ENCODE assay signal across 1 cellular context in the genomic region with DNA sequence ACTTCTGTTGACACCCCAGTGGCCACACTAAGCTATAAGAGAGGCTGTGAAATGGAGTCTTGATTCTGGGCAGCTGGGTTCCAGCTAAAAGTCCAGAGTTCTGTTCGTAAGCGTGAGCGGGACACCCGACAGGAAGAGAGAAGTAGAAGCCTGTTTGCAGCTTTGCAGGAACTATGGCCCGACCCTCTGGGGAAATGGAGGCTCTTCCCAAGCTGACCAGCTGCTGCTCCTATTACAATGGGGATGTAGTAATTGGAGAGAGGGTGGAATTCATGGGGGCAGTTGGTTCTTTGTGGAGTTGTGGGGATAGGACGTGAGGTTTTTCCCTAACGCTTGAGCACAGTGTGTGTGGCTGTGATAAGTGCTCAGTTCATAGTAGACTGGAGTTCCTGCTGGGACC.
TF ChIP-seq lines count a peak whose summit lies in the region.

No MANE protein-coding gene starts in this region.

TF ChIP-seq in K562, 482 proteins besides CTCF, POLR2A, EP300 and RAD21:
- TF ChIP-seq SMAD4 (CRISPR knock-in tag; conservative IDR thresholded peaks at IDR 0.05) (no peak), ZNF175 (CRISPR knock-in tag; IDR thresholded peaks at IDR 0.05; ENCODE audit: low read depth) (no peak), ZKSCAN1 (IDR thresholded peaks at IDR 0.05; ENCODE audit: low read depth, low read length) (no peak), SMAD1 (IDR thresholded peaks at IDR 0.05; ENCODE audit: low read depth, low read length, partially characterized antibody) (no peak), FOXP1 (CRISPR knock-in tag; IDR thresholded peaks at IDR 0.05) (no peak), STAT5B (CRISPR knock-in tag; IDR thresholded peaks at IDR 0.05) (no peak), ZNF696 (CRISPR knock-in tag; conservative IDR thresholded peaks at IDR 0.05) (no peak), HEY1 (CRISPR knock-in tag; IDR thresholded peaks at IDR 0.05; ENCODE audit: borderline replicate concordance) (no peak), STAT5A (IDR thresholded peaks at IDR 0.05; ENCODE audit: borderline replicate concordance, low read length) (no peak), GATAD2A (IDR thresholded peaks at IDR 0.05) (no peak), CEBPG (CRISPR knock-in tag; IDR thresholded peaks at IDR 0.05) (no peak), CEBPG (tag; conservative IDR thresholded peaks at IDR 0.05 in 1 of 2, IDR thresholded peaks at IDR 0.05 in 1 of 2) (no peak)
- TF ChIP-seq, protein P1, sequence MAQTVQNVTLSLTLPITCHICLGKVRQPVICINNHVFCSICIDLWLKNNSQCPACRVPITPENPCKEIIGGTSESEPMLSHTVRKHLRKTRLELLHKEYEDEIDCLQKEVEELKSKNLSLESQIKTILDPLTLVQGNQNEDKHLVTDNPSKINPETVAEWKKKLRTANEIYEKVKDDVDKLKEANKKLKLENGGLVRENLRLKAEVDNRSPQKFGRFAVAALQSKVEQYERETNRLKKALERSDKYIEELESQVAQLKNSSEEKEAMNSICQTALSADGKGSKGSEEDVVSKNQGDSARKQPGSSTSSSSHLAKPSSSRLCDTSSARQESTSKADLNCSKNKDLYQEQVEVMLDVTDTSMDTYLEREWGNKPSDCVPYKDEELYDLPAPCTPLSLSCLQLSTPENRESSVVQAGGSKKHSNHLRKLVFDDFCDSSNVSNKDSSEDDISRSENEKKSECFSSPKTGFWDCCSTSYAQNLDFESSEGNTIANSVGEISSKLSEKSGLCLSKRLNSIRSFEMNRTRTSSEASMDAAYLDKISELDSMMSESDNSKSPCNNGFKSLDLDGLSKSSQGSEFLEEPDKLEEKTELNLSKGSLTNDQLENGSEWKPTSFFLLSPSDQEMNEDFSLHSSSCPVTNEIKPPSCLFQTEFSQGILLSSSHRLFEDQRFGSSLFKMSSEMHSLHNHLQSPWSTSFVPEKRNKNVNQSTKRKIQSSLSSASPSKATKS (CRISPR knock-in tag; IDR thresholded peaks at IDR 0.05) = no peak
- TF ChIP-seq, protein P2, sequence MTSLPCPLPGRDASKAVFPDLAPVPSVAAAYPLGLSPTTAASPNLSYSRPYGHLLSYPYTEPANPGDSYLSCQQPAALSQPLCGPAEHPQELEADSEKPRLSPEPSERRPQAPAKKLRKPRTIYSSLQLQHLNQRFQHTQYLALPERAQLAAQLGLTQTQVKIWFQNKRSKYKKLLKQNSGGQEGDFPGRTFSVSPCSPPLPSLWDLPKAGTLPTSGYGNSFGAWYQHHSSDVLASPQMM (CRISPR knock-in tag; IDR thresholded peaks at IDR 0.05) = no peak
- TF ChIP-seq, protein P3, sequence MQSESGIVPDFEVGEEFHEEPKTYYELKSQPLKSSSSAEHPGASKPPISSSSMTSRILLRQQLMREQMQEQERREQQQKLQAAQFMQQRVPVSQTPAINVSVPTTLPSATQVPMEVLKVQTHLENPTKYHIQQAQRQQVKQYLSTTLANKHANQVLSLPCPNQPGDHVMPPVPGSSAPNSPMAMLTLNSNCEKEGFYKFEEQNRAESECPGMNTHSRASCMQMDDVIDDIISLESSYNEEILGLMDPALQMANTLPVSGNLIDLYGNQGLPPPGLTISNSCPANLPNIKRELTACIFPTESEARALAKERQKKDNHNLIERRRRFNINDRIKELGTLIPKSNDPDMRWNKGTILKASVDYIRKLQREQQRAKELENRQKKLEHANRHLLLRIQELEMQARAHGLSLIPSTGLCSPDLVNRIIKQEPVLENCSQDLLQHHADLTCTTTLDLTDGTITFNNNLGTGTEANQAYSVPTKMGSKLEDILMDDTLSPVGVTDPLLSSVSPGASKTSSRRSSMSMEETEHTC (IDR thresholded peaks at IDR 0.05) = no peak
- TF ChIP-seq, protein P4, sequence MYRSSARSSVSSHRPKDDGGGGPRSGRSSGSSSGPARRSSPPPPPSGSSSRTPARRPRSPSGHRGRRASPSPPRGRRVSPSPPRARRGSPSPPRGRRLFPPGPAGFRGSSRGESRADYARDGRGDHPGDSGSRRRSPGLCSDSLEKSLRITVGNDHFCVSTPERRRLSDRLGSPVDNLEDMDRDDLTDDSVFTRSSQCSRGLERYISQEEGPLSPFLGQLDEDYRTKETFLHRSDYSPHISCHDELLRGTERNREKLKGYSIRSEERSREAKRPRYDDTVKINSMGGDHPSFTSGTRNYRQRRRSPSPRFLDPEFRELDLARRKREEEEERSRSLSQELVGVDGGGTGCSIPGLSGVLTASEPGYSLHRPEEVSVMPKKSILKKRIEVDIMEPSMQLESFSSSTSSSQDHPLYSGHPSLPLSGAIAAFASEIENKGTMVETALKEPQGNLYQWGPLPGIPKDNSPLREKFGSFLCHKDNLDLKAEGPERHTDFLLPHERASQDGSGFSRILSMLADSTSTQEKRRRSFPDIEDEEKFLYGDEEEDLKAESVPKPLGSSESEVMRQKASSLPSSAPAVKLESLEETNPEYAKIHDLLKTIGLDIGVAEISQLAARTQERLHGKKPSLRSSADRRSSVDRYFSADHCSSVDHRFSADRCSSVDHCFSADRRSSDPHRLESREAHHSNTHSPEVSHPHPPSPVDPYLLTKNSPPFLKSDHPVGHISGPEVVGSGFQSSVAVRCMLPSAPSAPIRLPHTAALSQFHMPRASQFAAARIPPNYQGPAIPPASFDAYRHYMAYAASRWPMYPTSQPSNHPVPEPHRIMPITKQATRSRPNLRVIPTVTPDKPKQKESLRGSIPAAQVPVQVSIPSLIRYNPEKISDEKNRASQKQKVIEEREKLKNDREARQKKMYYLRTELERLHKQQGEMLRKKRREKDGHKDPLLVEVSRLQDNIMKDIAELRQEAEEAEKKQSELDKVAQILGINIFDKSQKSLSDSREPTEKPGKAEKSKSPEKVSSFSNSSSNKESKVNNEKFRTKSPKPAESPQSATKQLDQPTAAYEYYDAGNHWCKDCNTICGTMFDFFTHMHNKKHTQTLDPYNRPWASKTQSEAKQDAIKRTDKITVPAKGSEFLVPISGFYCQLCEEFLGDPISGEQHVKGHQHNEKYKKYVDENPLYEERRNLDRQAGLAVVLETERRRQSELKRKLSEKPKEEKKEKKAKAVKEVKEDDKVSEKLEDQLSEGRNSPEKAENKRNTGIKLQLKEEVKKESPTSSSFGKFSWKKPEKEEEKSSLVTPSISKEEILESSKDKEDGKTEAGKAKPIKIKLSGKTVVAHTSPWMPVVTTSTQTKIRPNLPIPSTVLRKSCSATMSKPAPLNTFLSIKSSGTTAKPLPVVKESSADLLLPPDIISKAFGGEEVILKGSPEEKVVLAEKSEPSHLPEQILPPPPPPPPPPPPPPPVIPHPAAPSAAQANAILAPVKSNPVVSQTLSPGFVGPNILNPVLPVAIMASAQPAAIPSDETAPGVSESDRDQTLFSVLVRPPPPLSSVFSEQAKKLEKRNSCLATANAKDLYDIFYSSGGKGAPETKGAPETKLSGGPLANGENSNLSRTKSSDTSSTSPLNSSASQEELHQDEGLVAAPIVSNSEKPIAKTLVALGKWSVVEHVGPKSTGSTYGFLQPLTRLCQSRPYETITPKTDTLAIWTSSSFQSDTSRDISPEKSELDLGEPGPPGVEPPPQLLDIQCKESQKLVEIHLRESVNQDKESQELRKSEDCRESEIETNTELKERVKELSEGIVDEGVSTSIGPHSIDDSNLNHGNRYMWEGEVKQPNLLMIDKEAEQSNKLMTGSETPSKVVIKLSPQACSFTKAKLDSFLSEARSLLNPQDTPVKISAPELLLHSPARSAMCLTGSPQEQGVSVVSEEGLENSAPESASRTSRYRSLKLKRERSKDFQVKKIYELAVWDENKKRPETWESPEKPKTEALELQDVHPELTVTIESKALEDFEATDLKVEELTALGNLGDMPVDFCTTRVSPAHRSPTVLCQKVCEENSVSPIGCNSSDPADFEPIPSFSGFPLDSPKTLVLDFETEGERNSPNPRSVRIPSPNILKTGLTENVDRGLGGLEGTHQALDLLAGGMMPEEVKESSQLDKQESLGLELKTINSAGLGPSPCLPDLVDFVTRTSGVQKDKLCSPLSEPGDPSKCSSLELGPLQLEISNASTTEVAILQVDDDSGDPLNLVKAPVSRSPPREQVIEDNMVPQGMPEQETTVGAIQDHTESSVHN (IDR thresholded peaks at IDR 0.05; ENCODE audit: borderline replicate concordance in 1 of 2, low read depth in 1 of 2) = no peak
- TF ChIP-seq, protein P5, sequence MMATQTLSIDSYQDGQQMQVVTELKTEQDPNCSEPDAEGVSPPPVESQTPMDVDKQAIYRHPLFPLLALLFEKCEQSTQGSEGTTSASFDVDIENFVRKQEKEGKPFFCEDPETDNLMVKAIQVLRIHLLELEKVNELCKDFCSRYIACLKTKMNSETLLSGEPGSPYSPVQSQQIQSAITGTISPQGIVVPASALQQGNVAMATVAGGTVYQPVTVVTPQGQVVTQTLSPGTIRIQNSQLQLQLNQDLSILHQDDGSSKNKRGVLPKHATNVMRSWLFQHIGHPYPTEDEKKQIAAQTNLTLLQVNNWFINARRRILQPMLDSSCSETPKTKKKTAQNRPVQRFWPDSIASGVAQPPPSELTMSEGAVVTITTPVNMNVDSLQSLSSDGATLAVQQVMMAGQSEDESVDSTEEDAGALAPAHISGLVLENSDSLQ (IDR thresholded peaks at IDR 0.05) = no peak
- TF ChIP-seq, protein P6, sequence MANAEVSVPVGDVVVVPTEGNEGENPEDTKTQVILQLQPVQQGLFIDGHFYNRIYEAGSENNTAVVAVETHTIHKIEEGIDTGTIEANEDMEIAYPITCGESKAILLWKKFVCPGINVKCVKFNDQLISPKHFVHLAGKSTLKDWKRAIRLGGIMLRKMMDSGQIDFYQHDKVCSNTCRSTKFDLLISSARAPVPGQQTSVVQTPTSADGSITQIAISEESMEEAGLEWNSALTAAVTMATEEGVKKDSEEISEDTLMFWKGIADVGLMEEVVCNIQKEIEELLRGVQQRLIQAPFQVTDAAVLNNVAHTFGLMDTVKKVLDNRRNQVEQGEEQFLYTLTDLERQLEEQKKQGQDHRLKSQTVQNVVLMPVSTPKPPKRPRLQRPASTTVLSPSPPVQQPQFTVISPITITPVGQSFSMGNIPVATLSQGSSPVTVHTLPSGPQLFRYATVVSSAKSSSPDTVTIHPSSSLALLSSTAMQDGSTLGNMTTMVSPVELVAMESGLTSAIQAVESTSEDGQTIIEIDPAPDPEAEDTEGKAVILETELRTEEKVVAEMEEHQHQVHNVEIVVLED (CRISPR knock-in tag; IDR thresholded peaks at IDR 0.05) = no peak
- TF ChIP-seq, protein P7, sequence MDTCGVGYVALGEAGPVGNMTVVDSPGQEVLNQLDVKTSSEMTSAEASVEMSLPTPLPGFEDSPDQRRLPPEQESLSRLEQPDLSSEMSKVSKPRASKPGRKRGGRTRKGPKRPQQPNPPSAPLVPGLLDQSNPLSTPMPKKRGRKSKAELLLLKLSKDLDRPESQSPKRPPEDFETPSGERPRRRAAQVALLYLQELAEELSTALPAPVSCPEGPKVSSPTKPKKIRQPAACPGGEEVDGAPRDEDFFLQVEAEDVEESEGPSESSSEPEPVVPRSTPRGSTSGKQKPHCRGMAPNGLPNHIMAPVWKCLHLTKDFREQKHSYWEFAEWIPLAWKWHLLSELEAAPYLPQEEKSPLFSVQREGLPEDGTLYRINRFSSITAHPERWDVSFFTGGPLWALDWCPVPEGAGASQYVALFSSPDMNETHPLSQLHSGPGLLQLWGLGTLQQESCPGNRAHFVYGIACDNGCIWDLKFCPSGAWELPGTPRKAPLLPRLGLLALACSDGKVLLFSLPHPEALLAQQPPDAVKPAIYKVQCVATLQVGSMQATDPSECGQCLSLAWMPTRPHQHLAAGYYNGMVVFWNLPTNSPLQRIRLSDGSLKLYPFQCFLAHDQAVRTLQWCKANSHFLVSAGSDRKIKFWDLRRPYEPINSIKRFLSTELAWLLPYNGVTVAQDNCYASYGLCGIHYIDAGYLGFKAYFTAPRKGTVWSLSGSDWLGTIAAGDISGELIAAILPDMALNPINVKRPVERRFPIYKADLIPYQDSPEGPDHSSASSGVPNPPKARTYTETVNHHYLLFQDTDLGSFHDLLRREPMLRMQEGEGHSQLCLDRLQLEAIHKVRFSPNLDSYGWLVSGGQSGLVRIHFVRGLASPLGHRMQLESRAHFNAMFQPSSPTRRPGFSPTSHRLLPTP (IDR thresholded peaks at IDR 0.05; ENCODE audit: borderline replicate concordance, extremely low read depth, insufficient read length) = no peak
TF ChIP-seq in K562: peak in this region for 0.
